Comparison of ENCODE assay signal across 24 cellular contexts in genomic region chr3:50385741-50386140, GRCh38.
"Had no signal": no experiment of that assay in that cellular context is flagged by ENCODE, and none has a peak within 500 bp of the region (broad histone marks: within the 10 kb centered on the region; RNA-seq: fewer than 3 reads in every experiment).

No MANE protein-coding gene starts in this region.

- H3K27ac Mint-ChIP-seq: mesothelial cell of epicardium; naive B cell; natural killer cell treated with Interleukin-12 subunit alpha and Interleukin-12 subunit beta and Interleukin-15 and Interleukin-18, amount 100 ng/mL, for 72 hours; neural progenitor cell; stimulated activated memory B cell treated with anti-CD40 and anti-IgM and Interleukin-4, amounts not matched to agents 10 μg/mL and 1 μg/mL and 100 μg/mL, for 72 hours; type B pancreatic cell had no signal

- H3K9me3 Mint-ChIP-seq: mesothelial cell of epicardium; naive B cell; natural killer cell treated with Interleukin-12 subunit alpha and Interleukin-12 subunit beta and Interleukin-15 and Interleukin-18, amount 100 ng/mL, for 72 hours; neural progenitor cell; stimulated activated memory B cell treated with anti-CD40 and anti-IgM and Interleukin-4, amounts not matched to agents 10 μg/mL and 1 μg/mL and 100 μg/mL, for 72 hours; type B pancreatic cell had no signal

- H3K4me1 Mint-ChIP-seq: naive B cell; stimulated activated memory B cell treated with anti-CD40 and anti-IgM and Interleukin-4, amounts not matched to agents 10 μg/mL and 1 μg/mL and 100 μg/mL, for 72 hours had no signal

- ATAC-seq: foreskin keratinocyte; gastroesophageal sphincter; heart left ventricle; left lung; mucosa of descending colon; natural killer cell treated with Interleukin-12 subunit alpha and Interleukin-12 subunit beta and Interleukin-15 and Interleukin-18, amount 100 ng/mL, for 72 hours; sciatic nerve; stimulated activated memory B cell treated with anti-CD40 and anti-IgM and Interleukin-4, amounts not matched to agents 10 μg/mL and 1 μg/mL and 100 μg/mL, for 72 hours; stimulated activated naive CD8-positive, alpha-beta T cell treated with anti-CD3 and anti-CD28 coated beads, Interleukin-15, Interleukin-2, amounts not matched to agents 100 U/mL and 50 U/mL, for 24 hours had no signal

- H3K4me3 Mint-ChIP-seq: mesothelial cell of epicardium; naive B cell; natural killer cell treated with Interleukin-12 subunit alpha and Interleukin-12 subunit beta and Interleukin-15 and Interleukin-18, amount 100 ng/mL, for 72 hours; neural progenitor cell; stimulated activated memory B cell treated with anti-CD40 and anti-IgM and Interleukin-4, amounts not matched to agents 10 μg/mL and 1 μg/mL and 100 μg/mL, for 72 hours; type B pancreatic cell had no signal

- H3K36me3 Mint-ChIP-seq: mesothelial cell of epicardium; naive B cell; natural killer cell treated with Interleukin-12 subunit alpha and Interleukin-12 subunit beta and Interleukin-15 and Interleukin-18, amount 100 ng/mL, for 72 hours; neural progenitor cell; stimulated activated memory B cell treated with anti-CD40 and anti-IgM and Interleukin-4, amounts not matched to agents 10 μg/mL and 1 μg/mL and 100 μg/mL, for 72 hours; type B pancreatic cell had no signal

- DNase-seq: dorsolateral prefrontal cortex; effector CD4-positive, alpha-beta T cell; foreskin keratinocyte; heart left ventricle; kidney; left lung; mesenchymal stem cell; mucosa of descending colon; naive B cell; nucleus accumbens; stimulated activated CD4-positive, alpha-beta T cell treated with anti-CD3 and anti-CD28 coated beads, Interleukin-12 subunit alpha, Interleukin-12 subunit beta, amount 100 ng/mL, for 4 hours; stimulated activated CD4-positive, alpha-beta T cell treated with anti-CD3 and anti-CD28 coated beads, Interleukin-1b, Interleukin-23, amount 100 ng/mL, for 48 hours; stimulated activated CD4-positive, alpha-beta T cell treated with anti-CD3 and anti-CD28 coated beads, Interleukin-4, amount 100 ng/mL, for 24 hours; stimulated activated naive CD8-positive, alpha-beta T cell treated with anti-CD3 and anti-CD28 coated beads, Interleukin-15, Interleukin-2, amounts not matched to agents 100 U/mL and 50 U/mL, for 24 hours; substantia nigra; testis; tibial artery had no signal
